In the genomic region with DNA sequence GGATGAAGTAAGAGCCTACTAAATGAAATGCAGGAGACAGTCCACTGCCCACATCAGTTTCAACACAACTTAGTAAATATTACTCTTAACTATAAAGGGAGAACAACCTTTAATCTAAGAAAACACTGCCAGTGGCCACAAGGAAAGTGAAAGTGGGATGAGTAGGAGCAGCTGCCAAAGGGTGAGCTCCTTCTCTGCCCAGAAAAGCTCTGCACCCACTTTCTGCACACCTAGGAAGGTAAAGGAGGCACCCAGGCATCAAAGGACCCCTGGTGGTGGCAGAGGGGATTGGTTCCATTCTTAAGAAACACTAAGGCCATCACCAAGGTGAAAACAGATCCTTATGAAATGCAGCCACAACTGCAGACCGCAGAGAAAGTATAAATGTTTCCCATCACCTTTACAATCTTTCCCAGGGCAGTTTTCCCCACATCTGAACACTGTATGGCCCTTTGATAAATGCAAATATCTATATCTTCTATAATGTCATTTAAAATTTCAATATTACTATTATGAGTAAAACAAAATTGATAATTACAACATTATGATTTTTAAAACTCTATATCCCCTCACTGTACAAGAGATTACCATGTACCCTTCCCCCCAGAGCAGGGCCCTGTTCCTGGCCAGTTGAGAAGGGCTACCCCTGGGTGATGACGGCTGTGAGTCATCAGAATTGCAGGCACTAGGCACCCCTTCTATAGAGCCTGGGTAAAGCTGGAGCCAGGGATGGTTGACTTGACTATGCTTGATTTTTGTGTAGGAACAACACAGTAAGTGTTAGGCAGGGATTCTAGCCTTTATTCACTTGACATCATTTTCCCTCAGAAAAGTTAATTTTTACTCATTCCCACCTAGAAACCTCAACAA, we compare ENCODE assay signal across 1 cellular context.
TF ChIP-seq lines count a peak whose summit lies in the region.

No MANE protein-coding gene starts in this region.

TF ChIP-seq in H1, 55 proteins besides CTCF, POLR2A, EP300 and RAD21 (continued from another document):
- TF ChIP-seq BCL11A (IDR thresholded peaks at IDR 0.05; ENCODE audit: low read depth in 2 of 2, low read length in 2 of 2) (no peak), JUN (IDR thresholded peaks at IDR 0.05; ENCODE audit: low read depth, low read length) (no peak)
